ENCODE assay signal across 8 cellular contexts in genomic region chr14:70908918-70909641, GRCh38. TPM values are rescaled to one million over a fixed set of nuclear protein-coding genes. Genes with fewer than 3 reads are reported as not detected.
DNase-seq lines count a peak whose midpoint lies in the region; ATAC-seq, FAIRE-seq and TF ChIP-seq lines count a peak whose summit lies in the region.

No MANE protein-coding gene starts in this region.

- H3K4me2 ChIP-seq in A549 = peak overlapping the region; percentile 83
- H3K4me2 ChIP-seq in mammary epithelial cell (ENCODE audit: insufficient read depth, low read depth, low read length) = peak overlapping the region; percentile 94

- H3K36me3 Mint-ChIP-seq in HFFc6 (ENCODE audit: low read depth) = no peaks in the 10 kb centered on the region; the same call in 1 of the 2 replicates

- TF ChIP-seq POLR2A in A549 (IDR thresholded peaks at IDR 0.05; ENCODE audit: low read length) = no peak

- TF ChIP-seq EP300 in A549 (IDR thresholded peaks at IDR 0.05) = no peak

- H3K4me3 Mint-ChIP-seq in HFFc6 = peak overlapping the region; percentile 96

- CTCF ChIA-PET in A549 (lab: Yijun Ruan, JAX) (interaction anchor here (1.5 kb wide), 1 partner anchor 26 kb away, joined by 3 read pairs; no protein-coding TSS in a partner anchor), mammary epithelial cell (lab: Charles Lee; ENCODE audit: low non-redundant PET) (no interaction called here)

- H3K4me3 ChIP-seq in A549 (peak overlapping the region; percentile 89), mammary epithelial cell (replicated peaks in 1 of 3; ENCODE audit: insufficient read depth in 1 of 3, low read depth in 2 of 3, low read length in 3 of 3) (peak overlapping the region; percentile 90 to 98 (median 91)), mucosa of rectum (ENCODE audit: low read length in 2 of 2) (peak overlapping the region; percentile 83)

- H3K4me1 ChIP-seq in A549 (peaks cover 23% of the 10 kb centered on the region), mammary epithelial cell (ENCODE audit: insufficient read depth, low read length) (peaks cover 27% of the 10 kb centered on the region), mucosa of rectum (ENCODE audit: control insufficient read depth in 2 of 2, insufficient read depth in 2 of 2, low read length in 2 of 2) (peaks cover 4 to 10% of the 10 kb centered on the region in 2 donors)

- peak overlapping the region; percentile 96 for H3K9ac ChIP-seq in mammary epithelial cell (ENCODE audit: insufficient read depth, low read length)
- H3K9ac ChIP-seq in mucosa of rectum (ENCODE audit: low read depth in 1 of 2, low read length in 2 of 2) = peak overlapping the region; percentile 70 to 85

- dilution Hi-C loops in mammary epithelial cell (cut with HindIII; ENCODE audit: low sequenced_read_pairs) = no loop called here

- H3K79me2 ChIP-seq in mammary epithelial cell (ENCODE audit: insufficient read depth, low read length) = peaks cover 72% of the 10 kb centered on the region

- H2AFZ ChIP-seq in mammary epithelial cell (ENCODE audit: low read depth, low read length) = peak overlapping the region; percentile 97

- H3K27ac Mint-ChIP-seq in HFFc6 = peak overlapping the region; percentile 96

- no peaks in the 10 kb centered on the region for H3K36me3 ChIP-seq in mammary epithelial cell (ENCODE audit: insufficient read depth, low read length)
- no peaks in the 10 kb centered on the region for H3K36me3 ChIP-seq in mucosa of rectum (ENCODE audit: control insufficient read depth in 2 of 2, insufficient read depth in 2 of 2, low read length in 2 of 2)

- BruUV-seq in mammary epithelial cell (replicated peaks; lab: Mats Ljungman, UMichigan) = TSS peak; percentile 37

- peak overlapping the region; percentile 95 for H3K27ac ChIP-seq in A549
- H3K27ac ChIP-seq in mammary epithelial cell (ENCODE audit: insufficient read depth, low read depth, low read length) = peak overlapping the region; percentile 92
- peak overlapping the region; percentile 83 to 85 for H3K27ac ChIP-seq in mucosa of rectum (ENCODE audit: low read depth in 2 of 2, low read length in 2 of 2)

- POLR2A ChIA-PET in A549 (lab: Yijun Ruan, JAX) = no interaction called here

- no peak for TF ChIP-seq RAD21 in A549 (conservative IDR thresholded peaks at IDR 0.05 in 1 of 2, IDR thresholded peaks at IDR 0.05 in 1 of 2)

- H3K9me3 ChIP-seq in A549 (no peaks in the 10 kb centered on the region), mammary epithelial cell (replicated peaks; ENCODE audit: insufficient read depth, low read length) (no peaks in the 10 kb centered on the region), mucosa of rectum (ENCODE audit: control insufficient read depth in 2 of 2, low read length in 2 of 2) (no peaks in the 10 kb centered on the region)

- TF ChIP-seq CTCF in A549 (IDR thresholded peaks at IDR 0.05) (no peak), HFFc6 (IDR thresholded peaks at IDR 0.05) (no peak), mammary epithelial cell (conservative IDR thresholded peaks at IDR 0.05 in 1 of 2, IDR thresholded peaks at IDR 0.05 in 1 of 2; ENCODE audit: extremely low read depth in 1 of 2, insufficient read depth in 1 of 2, low read depth in 1 of 2, low read length in 2 of 2) (no peak)

- ATAC-seq in A549 = no peak
- no peak for ATAC-seq in HG03571 (IDR thresholded peaks at IDR 0.05; ENCODE audit: unreplicated experiment)
- no peak for ATAC-seq in GM21515 (IDR thresholded peaks at IDR 0.05; ENCODE audit: unreplicated experiment)
- ATAC-seq in HG03520 (IDR thresholded peaks at IDR 0.05; ENCODE audit: unreplicated experiment) = no peak

- H3K9me3 Mint-ChIP-seq in HFFc6 = no peaks in the 10 kb centered on the region

- H4K20me1 ChIP-seq in mammary epithelial cell (ENCODE audit: insufficient read depth, low read length) = peaks cover 3% of the 10 kb centered on the region

- in situ Hi-C loops in mammary epithelial cell (cut with MboI; ENCODE audit: low sequenced_read_pairs in 2 of 2) = loop anchor here in 1 of 2 donors (10.0 kb wide), 1 partner anchor 84 kb away; no protein-coding TSS in a partner anchor

- 34% methylated on average over 6 of the region's 6 CpGs for WGBS in A549 (ENCODE audit: missing lambda C conversion rate)
- 4% methylated on average over 5 of the region's 6 CpGs for WGBS in mammary epithelial cell (ENCODE audit: low coverage, missing lambda C conversion rate)

- intact Hi-C loops in mammary epithelial cell (cut with micrococcal nuclease) = loop anchor here (1.0 to 5.0 kb wide), 2 partner anchors 11 to 287 kb away; no protein-coding TSS in a partner anchor

- no peaks in the 10 kb centered on the region for H3K27me3 ChIP-seq in mammary epithelial cell (ENCODE audit: insufficient read depth, low read length)
- H3K27me3 ChIP-seq in mucosa of rectum (ENCODE audit: control insufficient read depth in 2 of 2, insufficient read depth in 2 of 2, low read length in 2 of 2) = no peaks in the 10 kb centered on the region

- peaks cover 72% of the 10 kb centered on the region for H3K4me1 Mint-ChIP-seq in HFFc6 (ENCODE audit: low read depth)

- FAIRE-seq in A549 (lab: Jason Lieb, UNC) = no peak

- no peak for DNase-seq in A549 (ENCODE audit: low read depth in 1 of 2, low spot score in 1 of 2)
- DNase-seq in HFFc6 = no peak
- DNase-seq in mammary epithelial cell = peak; percentile 35
- no peak for DNase-seq in AG20443 (ENCODE audit: low spot score)

- peaks cover 5% of the 10 kb centered on the region for H3K27me3 Mint-ChIP-seq in HFFc6 (ENCODE audit: insufficient read depth)

TF ChIP-seq in A549, 52 proteins besides CTCF, POLR2A, EP300 and RAD21:
- no peak for TF ChIP-seq BCL3 (IDR thresholded peaks at IDR 0.05)
- no peak for TF ChIP-seq POLR2AphosphoS2 (conservative IDR thresholded peaks at IDR 0.05; ENCODE audit: low read length)
- TF ChIP-seq CHD4 (IDR thresholded peaks at IDR 0.05; ENCODE audit: borderline replicate concordance) = no peak
- TF ChIP-seq MYC (IDR thresholded peaks at IDR 0.05; ENCODE audit: borderline replicate concordance, low read length) = no peak
- no peak for TF ChIP-seq TFCP2L1 (CRISPR knock-in tag; IDR thresholded peaks at IDR 0.05)
- no peak for TF ChIP-seq EHMT2 (IDR thresholded peaks at IDR 0.05; ENCODE audit: low read depth)
- no peak for TF ChIP-seq ZNF302 (CRISPR knock-in tag; IDR thresholded peaks at IDR 0.05)
- TF ChIP-seq MAFK (IDR thresholded peaks at IDR 0.05; ENCODE audit: partially characterized antibody) = no peak
- TF ChIP-seq JUNB (IDR thresholded peaks at IDR 0.05) = no peak
- no peak for TF ChIP-seq ELK1 (IDR thresholded peaks at IDR 0.05; ENCODE audit: low read depth, low read length)
- no peak for TF ChIP-seq PBX3 (IDR thresholded peaks at IDR 0.05)

RNA-seq across cellular contexts. Expression of gene PCNX1, which starts 1.8 kb away (rescaled TPM):
- polyA plus RNA-seq in A549 (2011; rRNA removed) (45.0 and 50.0 TPM in 2 replicates), A549 (2017; fragmentation: RNase III; extraction: RNeasy Plus Mini Kit Qiagen cat#74134 plus additional on column Dnase treatment) (10.4 to 13.2 TPM (median 10.9 TPM) in 3 replicates), mammary epithelial cell (33.9 TPM)
- 8.0 and 9.1 TPM in 2 replicates for polyA plus RNA-seq in A549 (2012; cell fraction: cytosol; rRNA removed)
- polyA plus RNA-seq in A549 (2012; cell fraction: nucleus; rRNA removed) = 21.5 and 27.2 TPM in 2 replicates
- 143 and 190 TPM in 2 replicates for polyA minus RNA-seq in A549 (2011; rRNA and poly(A)+ RNA removed)
- 10 to 100 TPM; 35.1 to 49.6 (median 41.1) TPM for total RNA-seq in HFFc6 (2021; fragmentation: NEBNext Ultra II Directional; extraction: Animal tissue kit (Norgen Biotek cat#: 25700))
- 100 to 1,000 TPM in 1 of 2 donors, 10 to 100 TPM in 1; 67.9 to 112 TPM for total RNA-seq in mammary epithelial cell
- 147 TPM for polyA minus RNA-seq in mammary epithelial cell
